Comparison of ENCODE assay signal across 1 cellular context in the genomic region with DNA sequence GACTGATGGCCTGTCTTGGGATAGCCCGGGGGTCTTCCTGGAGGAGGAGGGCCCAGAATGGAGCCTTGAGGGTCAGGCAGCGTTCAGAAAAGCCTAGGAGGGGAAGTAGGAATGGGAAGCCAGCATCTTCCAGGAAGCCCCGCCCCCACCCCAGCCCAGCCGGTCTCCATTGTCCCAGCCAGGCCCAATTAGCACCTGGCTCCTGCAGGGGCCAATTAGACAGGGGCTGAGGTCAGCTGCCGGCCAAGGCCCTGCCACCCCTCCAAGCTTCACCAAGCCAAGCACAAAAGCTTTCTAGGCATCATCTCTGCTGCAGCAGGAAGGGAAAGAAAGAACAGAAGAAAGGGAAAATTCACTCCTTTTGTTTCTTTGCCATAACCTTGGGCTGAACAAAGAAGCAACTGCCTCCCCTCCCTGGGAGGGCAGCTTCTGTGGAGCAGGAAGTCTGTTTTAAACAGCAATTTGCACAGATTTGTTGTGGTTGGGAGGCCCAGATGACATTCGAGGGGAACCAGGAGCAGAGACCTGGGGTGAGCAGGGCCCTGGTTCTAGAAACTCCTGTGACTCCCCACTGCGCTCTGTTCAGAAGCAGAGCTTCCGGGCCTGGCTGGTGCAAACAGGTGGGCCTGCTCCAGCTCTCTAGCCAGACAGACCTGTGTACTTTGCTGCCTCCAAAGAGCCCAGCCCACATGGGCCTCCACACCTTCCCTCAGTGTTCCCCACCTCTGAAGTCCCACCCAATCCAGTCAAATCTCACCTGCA.
TF ChIP-seq lines count a peak whose summit lies in the region.

No MANE protein-coding gene starts in this region.

TF ChIP-seq in IMR-90, 13 proteins besides CTCF, POLR2A, EP300 and RAD21:
- TF ChIP-seq, protein P1, sequence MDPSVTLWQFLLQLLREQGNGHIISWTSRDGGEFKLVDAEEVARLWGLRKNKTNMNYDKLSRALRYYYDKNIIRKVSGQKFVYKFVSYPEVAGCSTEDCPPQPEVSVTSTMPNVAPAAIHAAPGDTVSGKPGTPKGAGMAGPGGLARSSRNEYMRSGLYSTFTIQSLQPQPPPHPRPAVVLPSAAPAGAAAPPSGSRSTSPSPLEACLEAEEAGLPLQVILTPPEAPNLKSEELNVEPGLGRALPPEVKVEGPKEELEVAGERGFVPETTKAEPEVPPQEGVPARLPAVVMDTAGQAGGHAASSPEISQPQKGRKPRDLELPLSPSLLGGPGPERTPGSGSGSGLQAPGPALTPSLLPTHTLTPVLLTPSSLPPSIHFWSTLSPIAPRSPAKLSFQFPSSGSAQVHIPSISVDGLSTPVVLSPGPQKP (IDR thresholded peaks at IDR 0.05; ENCODE audit: borderline replicate concordance, low read depth, low read length): no peak
- no peak for TF ChIP-seq FOS (IDR thresholded peaks at IDR 0.05; ENCODE audit: low read depth, low read length)
- TF ChIP-seq MAFK (IDR thresholded peaks at IDR 0.05; ENCODE audit: low read depth, low read length): no peak
- TF ChIP-seq CEBPB (IDR thresholded peaks at IDR 0.05; ENCODE audit: low read depth, low read length): no peak
- no peak for TF ChIP-seq BHLHE40 (IDR thresholded peaks at IDR 0.05; ENCODE audit: low read depth, low read length)
- no peak for TF ChIP-seq CHD1 (IDR thresholded peaks at IDR 0.05; ENCODE audit: low read depth, low read length)
- no peak for TF ChIP-seq NFE2L2 (IDR thresholded peaks at IDR 0.05; ENCODE audit: low read depth, low read length)
- no peak for TF ChIP-seq RFX5 (IDR thresholded peaks at IDR 0.05; ENCODE audit: low read depth, low read length)
- TF ChIP-seq, protein P2, sequence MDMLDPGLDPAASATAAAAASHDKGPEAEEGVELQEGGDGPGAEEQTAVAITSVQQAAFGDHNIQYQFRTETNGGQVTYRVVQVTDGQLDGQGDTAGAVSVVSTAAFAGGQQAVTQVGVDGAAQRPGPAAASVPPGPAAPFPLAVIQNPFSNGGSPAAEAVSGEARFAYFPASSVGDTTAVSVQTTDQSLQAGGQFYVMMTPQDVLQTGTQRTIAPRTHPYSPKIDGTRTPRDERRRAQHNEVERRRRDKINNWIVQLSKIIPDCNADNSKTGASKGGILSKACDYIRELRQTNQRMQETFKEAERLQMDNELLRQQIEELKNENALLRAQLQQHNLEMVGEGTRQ (IDR thresholded peaks at IDR 0.05; ENCODE audit: low read depth, low read length): no peak
- no peak for TF ChIP-seq MXI1 (IDR thresholded peaks at IDR 0.05; ENCODE audit: borderline replicate concordance, low read depth, low read length)
- no peak for TF ChIP-seq MAZ (IDR thresholded peaks at IDR 0.05; ENCODE audit: borderline replicate concordance, low read depth, low read length)
- TF ChIP-seq RCOR1 (IDR thresholded peaks at IDR 0.05; ENCODE audit: insufficient replicate concordance, low read length): no peak
- TF ChIP-seq SMC3 (IDR thresholded peaks at IDR 0.05; ENCODE audit: low read depth, low read length): no peak
